Comparison of ENCODE assay signal across 21 cellular contexts in the genomic region with DNA sequence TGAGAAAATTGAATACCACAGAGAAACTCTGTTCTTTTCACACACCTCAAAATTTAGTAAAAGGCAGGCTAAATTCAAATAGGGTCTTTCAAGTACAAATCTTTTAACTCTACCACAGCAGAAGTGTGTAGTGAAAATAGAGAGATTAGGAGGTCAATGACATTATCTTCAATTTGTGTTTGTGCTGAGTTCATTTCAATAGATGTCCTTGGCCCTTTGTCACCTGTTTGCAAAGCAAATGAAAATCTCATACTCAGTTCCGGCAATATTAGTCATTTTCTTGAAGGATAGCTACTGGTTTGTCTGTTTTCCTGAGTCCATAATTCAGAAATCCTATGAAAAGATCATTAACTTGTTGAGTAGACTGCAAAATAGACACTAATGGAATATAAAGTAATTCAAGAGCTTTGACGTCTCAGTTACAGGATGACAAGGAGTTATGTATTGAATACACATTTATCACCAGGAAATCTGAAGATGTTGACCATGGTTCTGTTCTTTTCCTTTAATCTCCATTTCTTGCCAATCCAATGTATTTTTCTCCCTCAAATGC.
DNase-seq lines count a peak whose midpoint lies in the region; ATAC-seq, FAIRE-seq and TF ChIP-seq lines count a peak whose summit lies in the region.
"Had no signal": no experiment of that assay in that cellular context is flagged by ENCODE, and none has a peak within 500 bp of the region (broad histone marks: within the 10 kb centered on the region; RNA-seq: fewer than 3 reads in every experiment).

No MANE protein-coding gene starts in this region.

- CTCF ChIA-PET in GM12878 (lab: Yijun Ruan, JAX), result no interaction called here

- H3K9ac ChIP-seq in GM12878 (ENCODE audit: control insufficient read depth, insufficient read depth, low read length), result no peak overlapping the region
- no peak overlapping the region for H3K9ac ChIP-seq in liver (ENCODE audit: low read depth in 1 of 2, low read length in 2 of 2)
- H3K9ac ChIP-seq in neural progenitor cell, result no peak overlapping the region
- H3K9ac ChIP-seq: BLaER1 had no signal

- H3K79me2 ChIP-seq in GM12878 (ENCODE audit: control insufficient read depth, insufficient read depth, low read length) (no peaks in the 10 kb centered on the region), neural progenitor cell (ENCODE audit: low read depth) (no peaks in the 10 kb centered on the region)

- peak; percentile 23 for FAIRE-seq in GM12878 (lab: Jason Lieb, UNC)
- FAIRE-seq: D721Med, GM12892, GM19239 had no signal

- TF ChIP-seq POLR2A in GM12878 (IDR thresholded peaks at IDR 0.05; ENCODE audit: low read depth, low read length), result no peak

- ATAC-seq in GM12878, result no peak
- ATAC-seq: GM23338, HCT116 had no signal

- no TSS peak for BruUV-seq in GM12878 (replicated peaks; lab: Mats Ljungman, UMichigan)

- H3K4me2 ChIP-seq in GM12878 (ENCODE audit: control insufficient read depth, insufficient read depth) (no peak overlapping the region), neural progenitor cell (no peak overlapping the region)
- H3K4me2 ChIP-seq: BLaER1, GM23338 had no signal

- no peaks in the 10 kb centered on the region for H3K4me1 Mint-ChIP-seq in neural progenitor cell

- H3K27ac ChIP-seq in GM12878 (ENCODE audit: control insufficient read depth, insufficient read depth) (no peak overlapping the region), liver (ENCODE audit: low read depth in 1 of 2, low read length in 2 of 2) (no peak overlapping the region), neural progenitor cell (no peak overlapping the region)
- H3K27ac ChIP-seq: BLaER1, C4-2B had no signal

- POLR2A ChIA-PET in GM12878 (lab: Charles Lee), result no interaction called here

- no peaks in the 10 kb centered on the region for H3K27me3 Mint-ChIP-seq in neural progenitor cell (ENCODE audit: insufficient read depth, low read depth)
- H3K27me3 Mint-ChIP-seq: B cell; CD4-positive, alpha-beta T cell; CD8-positive, alpha-beta memory T cell had no signal

- H2AFZ ChIP-seq in GM12878 (ENCODE audit: control insufficient read depth, low read depth, low read length) (no peak overlapping the region), neural progenitor cell (replicated peaks) (no peak overlapping the region)
- H2AFZ ChIP-seq: GM23338 had no signal

- no peak for DNase-seq in GM12878 (ENCODE audit: low read depth, low spot score)
- no peak for DNase-seq in neural progenitor cell (ENCODE audit: low spot score)
- no peak for DNase-seq in NCI-H2171 (lab: John Stamatoyannopoulos, UW)
- DNase-seq in foreskin melanocyte, result no peak
- DNase-seq in GM10266 (ENCODE audit: extremely low spot score), result no peak
- DNase-seq: CD4-positive, alpha-beta T cell; CD8-positive, alpha-beta memory T cell; DMS 273 treated with DMSO at 0.1 percent for 48 hours; DMS79; EL; GDM1; H9 had no signal

- H3K27me3 ChIP-seq in GM12878 (replicated peaks in 1 of 2; ENCODE audit: control insufficient read depth in 2 of 2, insufficient read depth in 2 of 2, low read length in 1 of 2) (no peaks in the 10 kb centered on the region), liver (ENCODE audit: control insufficient read depth in 4 of 4, insufficient read depth in 4 of 4, low read length in 3 of 4) (no peaks in the 10 kb centered on the region), neural progenitor cell (no peaks in the 10 kb centered on the region)
- H3K27me3 ChIP-seq: BLaER1 had no signal

- TF ChIP-seq CTCF in GM12878 (IDR thresholded peaks at IDR 0.05 in 2 of 3, conservative IDR thresholded peaks at IDR 0.05 in 1 of 3; ENCODE audit: control insufficient read depth in 2 of 3, extremely low read depth in 1 of 3, insufficient read depth in 1 of 3, low read depth in 3 of 3, low read length in 3 of 3), result no peak
- TF ChIP-seq CTCF in liver (IDR thresholded peaks at IDR 0.05; ENCODE audit: low read depth, low read length, missing input control), result no peak
- no peak for TF ChIP-seq CTCF in neural progenitor cell (IDR thresholded peaks at IDR 0.05)
- TF ChIP-seq CTCF in GM10266 (IDR thresholded peaks at IDR 0.05; ENCODE audit: control insufficient read depth, insufficient read depth, low read depth, missing control alignments), result no peak

- WGBS in GM12878 (ENCODE audit: insufficient coverage, insufficient replicate concordance, low lambda C conversion rate, missing lambda C conversion rate), result 27% methylated on average over 2 of the region's 2 CpGs
- 56% methylated on average over 2 of the region's 2 CpGs for WGBS in liver

- H3K4me3 ChIP-seq in GM12878 (no peak overlapping the region), liver (ENCODE audit: low read depth in 1 of 3, low read length in 3 of 3) (no peak overlapping the region), neural progenitor cell (no peak overlapping the region)
- H3K4me3 ChIP-seq: BLaER1, GM23338 had no signal

- H3K36me3 ChIP-seq in GM12878 (ENCODE audit: control insufficient read depth in 2 of 2, insufficient read depth in 2 of 2, low read length in 1 of 2), result no peaks in the 10 kb centered on the region
- no peaks in the 10 kb centered on the region for H3K36me3 ChIP-seq in liver (ENCODE audit: control insufficient read depth in 4 of 4, insufficient read depth in 3 of 4, low read depth in 1 of 4, low read length in 3 of 4)
- H3K36me3 ChIP-seq in neural progenitor cell, result no peaks in the 10 kb centered on the region
- H3K36me3 ChIP-seq: BLaER1 had no signal

- peaks cover 16% of the 10 kb centered on the region for H3K9me3 Mint-ChIP-seq in neural progenitor cell
- H3K9me3 Mint-ChIP-seq: CD4-positive, alpha-beta T cell had no signal

- H3K36me3 Mint-ChIP-seq in neural progenitor cell, result no peaks in the 10 kb centered on the region
- H3K36me3 Mint-ChIP-seq: CD8-positive, alpha-beta memory T cell had no signal

- H3K27ac Mint-ChIP-seq in neural progenitor cell, result peak overlapping the region; percentile 6
- H3K27ac Mint-ChIP-seq: B cell; CD4-positive, alpha-beta T cell; CD8-positive, alpha-beta memory T cell; GM23338; H9 had no signal

- intact Hi-C loops in GM12878 (cut with micrococcal nuclease; ENCODE audit: unreplicated experiment), result no loop called here

- no peak for TF ChIP-seq RAD21 in GM12878 (IDR thresholded peaks at IDR 0.05; ENCODE audit: insufficient read depth, low read depth, low read length)
- no peak for TF ChIP-seq RAD21 in liver (IDR thresholded peaks at IDR 0.05)

- SMC1A ChIA-PET in GM12878 (lab: Charles Lee; ENCODE audit: uncharacterized antibody, unreplicated experiment), result no interaction called here

- no peaks in the 10 kb centered on the region for H4K20me1 ChIP-seq in GM12878 (ENCODE audit: control insufficient read depth, insufficient read depth)
- H4K20me1 ChIP-seq in neural progenitor cell (ENCODE audit: low read depth), result no peaks in the 10 kb centered on the region
- H4K20me1 ChIP-seq: BLaER1 had no signal

- RAD21 ChIA-PET in GM12878 (lab: Charles Lee; ENCODE audit: unreplicated experiment), result no interaction called here

- no peaks in the 10 kb centered on the region for H3F3A ChIP-seq in neural progenitor cell (ENCODE audit: low read depth)

- H3K4me3 Mint-ChIP-seq in neural progenitor cell, result no peak overlapping the region
- H3K4me3 Mint-ChIP-seq: B cell; CD4-positive, alpha-beta T cell; CD8-positive, alpha-beta memory T cell; GM23338; H9 had no signal

- H3K9me3 ChIP-seq in GM12878 (replicated peaks; ENCODE audit: control insufficient read depth, insufficient read depth, low read length), result no peaks in the 10 kb centered on the region
- H3K9me3 ChIP-seq in liver (ENCODE audit: control insufficient read depth in 4 of 4, low read length in 3 of 4), result no peaks in the 10 kb centered on the region
- H3K9me3 ChIP-seq in neural progenitor cell (ENCODE audit: low read depth), result no peaks in the 10 kb centered on the region
- H3K9me3 ChIP-seq: BLaER1 had no signal

- in situ Hi-C loops in GM12878 (cut with MboI), result no loop called here

- peaks cover 9% of the 10 kb centered on the region for H3K4me1 ChIP-seq in GM12878 (ENCODE audit: control insufficient read depth, insufficient read depth, low read length)
- H3K4me1 ChIP-seq in liver (ENCODE audit: control insufficient read depth in 4 of 4, insufficient read depth in 4 of 4, low read length in 3 of 4), result peaks cover 0 to 14% (median 3%) of the 10 kb centered on the region in 4 donors
- no peaks in the 10 kb centered on the region for H3K4me1 ChIP-seq in neural progenitor cell

- TF ChIP-seq EP300 in GM12878 (IDR thresholded peaks at IDR 0.05; ENCODE audit: borderline replicate concordance in 1 of 2, control insufficient read depth in 1 of 2, low read depth in 2 of 2, low read length in 2 of 2), result no peak

TF ChIP-seq in GM12878, 131 proteins besides CTCF, POLR2A, EP300 and RAD21 (continues in another document):
- TF ChIP-seq ETV6 (conservative IDR thresholded peaks at IDR 0.05 in 1 of 2, IDR thresholded peaks at IDR 0.05 in 1 of 2; ENCODE audit: borderline replicate concordance in 1 of 2, low read depth in 1 of 2) (no peak), SREBF2 (IDR thresholded peaks at IDR 0.05; ENCODE audit: low read length) (no peak), EGR1 (IDR thresholded peaks at IDR 0.05; ENCODE audit: borderline replicate concordance in 1 of 2, low read depth in 2 of 2, low read length in 2 of 2) (no peak), RB1 (IDR thresholded peaks at IDR 0.05; ENCODE audit: borderline replicate concordance) (no peak), POLR2AphosphoS2 (IDR thresholded peaks at IDR 0.05; ENCODE audit: low read depth, low read length) (no peak), CHD4 (IDR thresholded peaks at IDR 0.05) (no peak), ESRRA (IDR thresholded peaks at IDR 0.05; ENCODE audit: low read length) (no peak), NR2C2 (IDR thresholded peaks at IDR 0.05; ENCODE audit: borderline replicate concordance, control insufficient read depth, insufficient read length, low read depth) (no peak), ZSCAN29 (IDR thresholded peaks at IDR 0.05) (no peak)

TF ChIP-seq in liver, 16 proteins besides CTCF, POLR2A, EP300 and RAD21:
- TF ChIP-seq JUND (IDR thresholded peaks at IDR 0.05) (peak in 1 of 2 donors; percentile 17), FOXA1 (IDR thresholded peaks at IDR 0.05) (no peak), RXRA (IDR thresholded peaks at IDR 0.05) (peak; percentile 62 to 66), YY1 (IDR thresholded peaks at IDR 0.05) (no peak), HNF4A (conservative IDR thresholded peaks at IDR 0.05) (peak; percentile 33 to 36)
- TF ChIP-seq, protein P1, sequence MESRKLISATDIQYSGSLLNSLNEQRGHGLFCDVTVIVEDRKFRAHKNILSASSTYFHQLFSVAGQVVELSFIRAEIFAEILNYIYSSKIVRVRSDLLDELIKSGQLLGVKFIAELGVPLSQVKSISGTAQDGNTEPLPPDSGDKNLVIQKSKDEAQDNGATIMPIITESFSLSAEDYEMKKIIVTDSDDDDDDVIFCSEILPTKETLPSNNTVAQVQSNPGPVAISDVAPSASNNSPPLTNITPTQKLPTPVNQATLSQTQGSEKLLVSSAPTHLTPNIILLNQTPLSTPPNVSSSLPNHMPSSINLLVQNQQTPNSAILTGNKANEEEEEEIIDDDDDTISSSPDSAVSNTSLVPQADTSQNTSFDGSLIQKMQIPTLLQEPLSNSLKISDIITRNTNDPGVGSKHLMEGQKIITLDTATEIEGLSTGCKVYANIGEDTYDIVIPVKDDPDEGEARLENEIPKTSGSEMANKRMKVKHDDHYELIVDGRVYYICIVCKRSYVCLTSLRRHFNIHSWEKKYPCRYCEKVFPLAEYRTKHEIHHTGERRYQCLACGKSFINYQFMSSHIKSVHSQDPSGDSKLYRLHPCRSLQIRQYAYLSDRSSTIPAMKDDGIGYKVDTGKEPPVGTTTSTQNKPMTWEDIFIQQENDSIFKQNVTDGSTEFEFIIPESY (IDR thresholded peaks at IDR 0.05), result no peak
